ENCODE assay signal across 21 cellular contexts in the genomic region with DNA sequence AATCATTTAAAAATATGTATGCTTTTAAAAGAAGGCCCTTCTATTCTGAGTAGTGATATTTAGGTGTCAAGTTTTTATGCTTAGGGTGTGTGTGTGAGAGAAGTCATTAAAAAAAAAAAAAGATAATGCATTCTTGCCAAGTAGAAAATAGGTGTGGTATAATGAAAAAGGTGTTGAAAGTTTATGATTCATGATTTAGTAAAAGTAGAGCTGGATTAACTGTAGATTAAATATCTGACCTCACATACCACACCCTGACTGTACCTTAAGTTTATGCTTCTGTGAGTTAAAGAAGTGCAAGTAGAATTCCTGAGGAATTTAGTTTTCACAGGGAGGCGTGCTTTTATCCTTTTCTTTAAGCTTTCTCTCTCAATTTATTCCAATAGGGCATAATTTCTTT.
A peak's percentile ranks its signal among the peaks of the same experiment; 100 is the strongest.
DNase-seq lines count a peak whose midpoint lies in the region; ATAC-seq and TF ChIP-seq lines count a peak whose summit lies in the region.
"Had no signal": no experiment of that assay in that cellular context is flagged by ENCODE, and none has a peak within 500 bp of the region (broad histone marks: within the 10 kb centered on the region; RNA-seq: fewer than 3 reads in every experiment).

No MANE protein-coding gene starts in this region.

- TF ChIP-seq CTCF in HEK293 (tag by site-specific recombination; IDR thresholded peaks at IDR 0.05), result no peak
- no peak for TF ChIP-seq CTCF in PC-9 (conservative IDR thresholded peaks at IDR 0.05)
- TF ChIP-seq CTCF in epithelial cell of esophagus (IDR thresholded peaks at IDR 0.05; ENCODE audit: insufficient read depth, low read depth, low read length, missing control alignments), result no peak

- no peak overlapping the region for H3K27ac ChIP-seq in HEK293 (ENCODE audit: extremely low read depth, low read depth, low read length)
- H3K27ac ChIP-seq in PC-9, result peak overlapping the region; percentile 70
- H3K27ac ChIP-seq: SJCRH30 had no signal

- no peaks in the 10 kb centered on the region for H3K9me2 ChIP-seq in PC-9 (ENCODE audit: insufficient read depth)

- no peaks in the 10 kb centered on the region for H4K20me1 ChIP-seq in PC-9 (ENCODE audit: insufficient read depth)

- H3K9me3 ChIP-seq in HEK293 (ENCODE audit: control insufficient read depth, insufficient read depth, low read depth, low read length) (no peaks in the 10 kb centered on the region), PC-9 (ENCODE audit: insufficient read depth, low read depth) (no peaks in the 10 kb centered on the region)
- H3K9me3 ChIP-seq: Caco-2, SJCRH30 had no signal

- H3K4me2 ChIP-seq in PC-9, result peak overlapping the region; percentile 38; the same call in 1 of the 2 replicates

- POLR2A ChIA-PET in HEK293 (lab: Yijun Ruan, JAX), result no interaction called here
- POLR2A ChIA-PET in PC-9 (lab: Charles Lee; ENCODE audit: unreplicated experiment), result interaction anchor here (0.6 kb wide), 1 partner anchor 49 kb away, joined by 15 read pairs; no protein-coding TSS in a partner anchor

- peak; percentile 74 for ATAC-seq in left colon
- no peak for ATAC-seq in HG03139 (IDR thresholded peaks at IDR 0.05; ENCODE audit: unreplicated experiment)
- ATAC-seq in GM21717 (IDR thresholded peaks at IDR 0.05; ENCODE audit: unreplicated experiment), result no peak

- no peak overlapping the region for H2AFZ ChIP-seq in PC-9

- H3K4me3 ChIP-seq in HEK293 (ENCODE audit: low read depth, low read length) (no peak overlapping the region), PC-9 (no peak overlapping the region), epithelial cell of esophagus (ENCODE audit: low read length) (no peak overlapping the region)
- H3K4me3 ChIP-seq: SJCRH30 had no signal

- H3F3A ChIP-seq in PC-9 (ENCODE audit: insufficient read depth, low read depth), result no peaks in the 10 kb centered on the region; the same call in 1 of the 2 replicates

- H3K79me2 ChIP-seq in PC-9 (ENCODE audit: low read depth), result no peaks in the 10 kb centered on the region

- no peaks in the 10 kb centered on the region for H3K27me3 ChIP-seq in PC-9 (ENCODE audit: insufficient read depth, low read depth)
- H3K27me3 ChIP-seq: SJCRH30 had no signal

- no TSS peak for BruUV-seq in PC-9 (replicated peaks; lab: Mats Ljungman, UMichigan)

- no peaks in the 10 kb centered on the region for H3K36me3 ChIP-seq in HEK293 (ENCODE audit: control insufficient read depth in 2 of 2, insufficient read depth in 1 of 2, low read length in 2 of 2)
- no peaks in the 10 kb centered on the region for H3K36me3 ChIP-seq in PC-9 (ENCODE audit: low read depth)
- H3K36me3 ChIP-seq: SJCRH30 had no signal

- CTCF ChIA-PET in HEK293 (lab: Yijun Ruan, JAX), result interaction anchor here (0.6 to 0.9 kb wide), 2 partner anchors 16 to 66 kb away, joined by 3 to 5 read pairs; no protein-coding TSS in a partner anchor
- CTCF ChIA-PET in PC-9 (lab: Charles Lee), result interaction anchor here (0.7 kb wide), 1 partner anchor 71 kb away, joined by 8 read pairs; no protein-coding TSS in a partner anchor

- intact Hi-C loops in PC-9 (cut with micrococcal nuclease; ENCODE audit: unreplicated experiment), result loop anchor here (1.0 to 10.0 kb wide), 3 partner anchors 74 to 257 kb away; partner anchors contain the start of gene BMPR1B
- intact Hi-C loops in left colon (cut with DNase I, micrococcal nuclease), result no loop called here

- H3K4me1 ChIP-seq in HEK293 (ENCODE audit: control insufficient read depth, insufficient read depth, low read length) (peaks cover 14% of the 10 kb centered on the region; the same call in 1 of the 2 replicates), PC-9 (replicated peaks; ENCODE audit: insufficient read depth) (peaks cover 16% of the 10 kb centered on the region)
- H3K4me1 ChIP-seq: Caco-2, SJCRH30 had no signal

- DNase-seq in PC-9 (peak in 1 of 2 experiments; percentile 69), epithelial cell of esophagus (ENCODE audit: low read depth) (peak; percentile 89), left colon (no peak), NCI-H2029 (lab: John Stamatoyannopoulos, UW) (no peak)
- no peak for DNase-seq in stimulated activated CD4-positive, alpha-beta T cell treated with anti-CD3 and anti-CD28 coated beads, Interleukin-4, amount 100 ng/mL, for 4 hours
- DNase-seq: Caco-2; CD4-positive, alpha-beta T cell; DMS153; GDM1; H9; MM.1S; NCI-H1092; NCI-H146; NCI-H2081; NCI-H510A; NCI-H748 treated with DMSO at 0.1 percent for 48 hours; OCI-M1; SJCRH30 had no signal

TF ChIP-seq in HEK293, 187 proteins besides CTCF, POLR2A, EP300 and RAD21:
- TF ChIP-seq PRDM1 (tag by site-specific recombination; IDR thresholded peaks at IDR 0.05) (peak; percentile 65), ZNF473 (tag by site-specific recombination; IDR thresholded peaks at IDR 0.05) (no peak), KLF1 (tag by site-specific recombination; IDR thresholded peaks at IDR 0.05) (peak; percentile 50), ZIC2 (tag by site-specific recombination; IDR thresholded peaks at IDR 0.05) (no peak), ZNF658 (tag by site-specific recombination; IDR thresholded peaks at IDR 0.05) (no peak), REPIN1 (tag by site-specific recombination; IDR thresholded peaks at IDR 0.05; ENCODE audit: low read depth) (no peak), SETDB1 (IDR thresholded peaks at IDR 0.05; ENCODE audit: insufficient read length, low read length) (no peak)
